ENCODE assay signal across 18 cellular contexts in the genomic region with DNA sequence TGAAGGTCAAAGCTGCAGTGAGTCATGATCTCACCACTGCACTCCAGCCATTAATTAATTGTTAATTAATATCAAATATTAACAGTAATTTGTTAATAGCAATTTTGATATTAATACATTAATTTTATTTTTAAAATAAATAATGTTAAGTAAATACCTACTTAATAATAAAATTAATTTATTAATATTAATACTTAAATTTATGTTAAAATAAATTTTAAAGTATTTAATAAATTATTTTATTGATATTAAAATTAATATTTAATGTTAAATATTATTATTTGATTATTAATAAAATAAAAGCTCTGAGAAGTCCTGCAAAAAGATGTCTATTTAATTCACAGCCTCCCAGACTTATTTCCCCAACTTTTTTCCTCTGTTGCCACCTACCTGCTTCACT. TPM values are rescaled to one million over a fixed set of nuclear protein-coding genes. Genes with fewer than 3 reads are reported as not detected.
A peak's percentile ranks its signal among the peaks of the same experiment; 100 is the strongest.
DNase-seq lines count a peak whose midpoint lies in the region; ATAC-seq, FAIRE-seq and TF ChIP-seq lines count a peak whose summit lies in the region.
"Had no signal": no experiment of that assay in that cellular context is flagged by ENCODE, and none has a peak within 500 bp of the region (broad histone marks: within the 10 kb centered on the region; RNA-seq: fewer than 3 reads in every experiment).

No MANE protein-coding gene starts in this region.

- H3K9me1 ChIP-seq in K562 (ENCODE audit: control insufficient read depth, insufficient read depth, low read length): no peaks in the 10 kb centered on the region

- H3K9ac ChIP-seq in K562 (ENCODE audit: insufficient read depth in 1 of 2, low read depth in 2 of 2, low read length in 2 of 2): no peak overlapping the region

- in situ Hi-C loops in K562 (cut with MboI): no loop called here

- H3K27me3 ChIP-seq in GM23338 (ENCODE audit: insufficient read depth): no peaks in the 10 kb centered on the region
- H3K27me3 ChIP-seq in K562 (ENCODE audit: control insufficient read depth in 2 of 2, insufficient read depth in 2 of 2, low read length in 2 of 2): peaks cover 13 to 49% of the 10 kb centered on the region in 2 experiments; a peak in 4 of 5 replicates
- H3K27me3 ChIP-seq in small intestine (ENCODE audit: control insufficient read depth in 2 of 2, insufficient read depth in 2 of 2, low read length in 2 of 2): no peaks in the 10 kb centered on the region
- H3K27me3 ChIP-seq: BE2C had no signal

- intact Hi-C loops in K562 (cut with micrococcal nuclease): no loop called here

- H3K27ac ChIP-seq in GM23338 (ENCODE audit: low read depth) (no peak overlapping the region), K562 (ENCODE audit: extremely low read depth, low read depth, low read length) (no peak overlapping the region), small intestine (ENCODE audit: low read depth in 1 of 2, low read length in 1 of 2) (no peak overlapping the region)
- H3K27ac ChIP-seq: C4-2B had no signal

- CTCF ChIA-PET in K562 (lab: Yijun Ruan, JAX; ENCODE audit: low intra/inter-chr PET ratio): no interaction called here

- no peaks in the 10 kb centered on the region for H4K20me1 ChIP-seq in GM23338 (replicated peaks; ENCODE audit: insufficient read depth)
- 0 out of 2 replicates have a peak, but pooled peaks cover 5% of the 10 kb centered on the region for H4K20me1 ChIP-seq in K562 (replicated peaks; ENCODE audit: control insufficient read depth, insufficient read depth, low read length)

- H3K36me3 ChIP-seq in GM23338 (ENCODE audit: insufficient read depth) (no peaks in the 10 kb centered on the region), K562 (ENCODE audit: control insufficient read depth, insufficient read depth, low read length) (no peaks in the 10 kb centered on the region), small intestine (ENCODE audit: control insufficient read depth in 2 of 2, insufficient read depth in 2 of 2, low read length in 2 of 2) (no peaks in the 10 kb centered on the region)
- H3K36me3 ChIP-seq: BE2C, HAP-1 had no signal

- TF ChIP-seq EP300 in K562 (IDR thresholded peaks at IDR 0.05; ENCODE audit: low read length): no peak

- peaks cover 19% of the 10 kb centered on the region; the same call in 1 of the 2 replicates for H3K4me1 ChIP-seq in GM23338 (ENCODE audit: insufficient read depth)
- H3K4me1 ChIP-seq in K562 (replicated peaks in 1 of 2; ENCODE audit: control insufficient read depth in 2 of 2, insufficient read depth in 2 of 2, low read length in 2 of 2): no peaks in the 10 kb centered on the region
- no peaks in the 10 kb centered on the region for H3K4me1 ChIP-seq in small intestine (ENCODE audit: control insufficient read depth in 2 of 2, insufficient read depth in 1 of 2, low read depth in 1 of 2, low read length in 1 of 2)
- H3K4me1 ChIP-seq: BE2C, Caco-2, HAP-1 had no signal

- FAIRE-seq in K562 (lab: Jason Lieb, UNC) (no peak), frontal cortex (lab: Jason Lieb, UNC) (peak; percentile 99), small intestine (lab: Jason Lieb, UNC) (peak; percentile 97)
- FAIRE-seq: D721Med, HepG2 had no signal

- ATAC-seq in GM23338: no peak
- no peak for ATAC-seq in K562
- ATAC-seq: HepG2 had no signal

- H3K4me3 Mint-ChIP-seq in GM23338: no peak overlapping the region
- H3K4me3 Mint-ChIP-seq: CD4-positive, alpha-beta T cell had no signal

- DNase-seq in GM23338 (ENCODE audit: low spot score) (no peak), K562 (ENCODE audit: extremely low read depth in 1 of 4, low spot score in 3 of 4) (no peak), frontal cortex (ENCODE audit: low spot score in 2 of 2) (no peak), small intestine (no peak), HuH-7 (ENCODE audit: low spot score) (no peak), OCI-M1 (lab: John Stamatoyannopoulos, UW) (no peak), HPDE6-E6E7 (ENCODE audit: extremely low spot score) (no peak)
- DNase-seq: ACHN; BE2C; Caco-2; CD4-positive, alpha-beta T cell; DMS153; DMS79; GF-D8 had no signal

- H3K9me3 ChIP-seq in K562 (replicated peaks; ENCODE audit: control insufficient read depth, insufficient read depth, low read depth, low read length): no peaks in the 10 kb centered on the region
- H3K9me3 ChIP-seq in small intestine (ENCODE audit: control insufficient read depth, low read depth): no peaks in the 10 kb centered on the region
- H3K9me3 ChIP-seq: BE2C, Caco-2, HAP-1 had no signal

- H2AFZ ChIP-seq in GM23338 (peak overlapping the region; percentile 19; the same call in 1 of the 2 replicates), K562 (ENCODE audit: low read depth, low read length) (no peak overlapping the region)

- 0 out of 2 replicates have a peak, but pooled peaks cover 9% of the 10 kb centered on the region for H3F3A ChIP-seq in GM23338 (replicated peaks; ENCODE audit: low read depth)

- no peak for TF ChIP-seq RAD21 in K562 (CRISPR knock-in tag; conservative IDR thresholded peaks at IDR 0.05 in 1 of 2, IDR thresholded peaks at IDR 0.05 in 1 of 2)

- no peaks in the 10 kb centered on the region for H3K79me2 ChIP-seq in GM23338 (replicated peaks; ENCODE audit: insufficient read depth)
- no peaks in the 10 kb centered on the region for H3K79me2 ChIP-seq in K562 (ENCODE audit: control insufficient read depth, insufficient read depth, low read length)

- H3K4me1 Mint-ChIP-seq in GM23338: peaks cover 27% of the 10 kb centered on the region

- TF ChIP-seq CTCF in GM23338 (conservative IDR thresholded peaks at IDR 0.05; ENCODE audit: low read depth in 2 of 2): no peak
- no peak for TF ChIP-seq CTCF in K562 (IDR thresholded peaks at IDR 0.05 in 2 of 3, conservative IDR thresholded peaks at IDR 0.05 in 1 of 3; ENCODE audit: insufficient read depth in 2 of 3, low read depth in 1 of 3, low read length in 3 of 3)

- H3K9me3 Mint-ChIP-seq in GM23338: no peaks in the 10 kb centered on the region
- H3K9me3 Mint-ChIP-seq: CD4-positive, alpha-beta T cell had no signal

- H3K27me3 Mint-ChIP-seq in GM23338 (ENCODE audit: insufficient read depth, low read depth, poor library complexity): peaks cover 6% of the 10 kb centered on the region
- H3K27me3 Mint-ChIP-seq: CD4-positive, alpha-beta T cell had no signal

- POLR2A ChIA-PET in K562 (lab: Yijun Ruan, JAX): no interaction called here

- no peaks in the 10 kb centered on the region for H3K36me3 Mint-ChIP-seq in GM23338 (ENCODE audit: low read depth)

- no peak for TF ChIP-seq POLR2A in K562 (conservative IDR thresholded peaks at IDR 0.05)

- no TSS peak for BruUV-seq in K562 (replicated peaks; lab: Mats Ljungman, UMichigan)

- H3K27ac Mint-ChIP-seq in GM23338: no peak overlapping the region
- H3K27ac Mint-ChIP-seq: CD4-positive, alpha-beta T cell had no signal

- H3K4me2 ChIP-seq in GM23338: peak overlapping the region; percentile 57; the same call in 1 of the 2 replicates
- no peak overlapping the region for H3K4me2 ChIP-seq in K562 (ENCODE audit: insufficient read depth, low read length)

- no peak overlapping the region for H3K4me3 ChIP-seq in GM23338
- H3K4me3 ChIP-seq in K562: no peak overlapping the region
- no peak overlapping the region for H3K4me3 ChIP-seq in small intestine (ENCODE audit: low read depth in 1 of 2, low read length in 2 of 2)
- H3K4me3 ChIP-seq: HAP-1 had no signal

- H3K9me2 ChIP-seq in GM23338 (ENCODE audit: insufficient read depth): no peaks in the 10 kb centered on the region

TF ChIP-seq in GM23338, 12 proteins besides CTCF, POLR2A, EP300 and RAD21 (continues in another document):
- TF ChIP-seq STAT1 (IDR thresholded peaks at IDR 0.05; ENCODE audit: unreplicated experiment) (no peak), NANOG (IDR thresholded peaks at IDR 0.05; ENCODE audit: borderline replicate concordance) (no peak)

TF ChIP-seq in K562, 482 proteins besides CTCF, POLR2A, EP300 and RAD21:
- peak; percentile 45 for TF ChIP-seq DACH1 (IDR thresholded peaks at IDR 0.05; ENCODE audit: partially characterized antibody)
- no peak for TF ChIP-seq ZZZ3 (IDR thresholded peaks at IDR 0.05)

RNA-seq across cellular contexts. Expression of gene TRIM2, which starts 25.1 kb away (rescaled TPM):
- 61.5 and 64.3 TPM in 2 replicates for total RNA-seq in GM23338 (2014; rRNA removed; shearing (Covaris generic))
- polyA plus RNA-seq in GM23338 (2016; fragmentation: Nextera tagmentation; extraction: Ambion mirVana) (20.1 and 22.0 TPM in 2 replicates), K562 (2011; rRNA removed) (0.11 and 0.17 TPM in 2 replicates), K562 (2014; fragmentation: Illumina TruSeq; extraction: Trizol) (0.03 and 0.27 TPM in 2 replicates), K562 (2014; fragmentation: Nextera tagmentation; extraction: Ambion mirVana) (under 1 TPM; 0.01 TPM), K562 (2014; rRNA removed) (1.0 TPM in 1 of 2 replicates, not detected in the other), small intestine (10 to 100 TPM; 17.8 to 22.7 (median 21.5) TPM)
- total RNA-seq in K562 (2011; cell fraction: chromatin; rRNA removed; ENCODE audit: low replicate concordance): 0.56 TPM in 2 replicates
- 0.50 and 0.66 TPM in 2 replicates for total RNA-seq in K562 (2011; cell fraction: nucleolus; rRNA removed)
- 0.69 TPM in 1 of 2 replicates, not detected in the other for total RNA-seq in K562 (2011; cell fraction: nucleoplasm; rRNA removed)
- total RNA-seq in K562 (2014; rRNA removed) (0.12 and 0.41 TPM in 2 replicates), K562 (2014; rRNA removed; fragmentation: Illumina TruSeq; extraction: Trizol) (0.10 and 0.18 TPM in 2 replicates), K562 (2015; rRNA removed; fragmentation: Illumina TruSeq; extraction: Trizol) (0.04 TPM in 2 replicates), K562 (2021) (0.09 and 0.16 TPM in 2 replicates), frontal cortex (1,036 TPM)
- 0.03 and 0.25 TPM in 2 replicates for polyA plus RNA-seq in K562 (2011; cell fraction: cytosol; rRNA removed)
- polyA plus RNA-seq in K562 (2011; cell fraction: nucleus; rRNA removed): 0.39 and 0.46 TPM in 2 replicates
- polyA plus RNA-seq in K562 (2012): 0.14 and 0.53 TPM in 2 replicates
- 0.21 and 0.46 TPM in 2 replicates for polyA minus RNA-seq in K562 (2011; rRNA and poly(A)+ RNA removed)
- polyA minus RNA-seq in K562 (2011; cell fraction: cytosol; rRNA and poly(A)+ RNA removed): not detected in 2 replicates
- 0.13 and 0.33 TPM in 2 replicates for polyA minus RNA-seq in K562 (2011; cell fraction: nucleus; rRNA and poly(A)+ RNA removed)

Comparison
In these comparisons a context has a peak if more than half of its experiments do, and no peak if none do; other contexts are left out.
1. RNA of gene TRIM2, which starts 25.1 kb away (total RNA-seq): 1,036 TPM in frontal cortex (single experiment) and 61.5 to 64.3 TPM in GM23338; 0.04 to 0.69 TPM in K562; every median in the first group is over 10 times any median in the second.